6 cellular contexts compared by ENCODE assay signal in genomic region chr12:94531196-94531720, GRCh38.
"Had no signal": no experiment of that assay in that cellular context is flagged by ENCODE, and none has a peak within 500 bp of the region (broad histone marks: within the 10 kb centered on the region; RNA-seq: fewer than 3 reads in every experiment).

No MANE protein-coding gene starts in this region.

- DNase-seq: IMR-90, KBM-7, KG1 had no signal

- H3K27ac ChIP-seq: HL-60 had no signal

- H3K4me3 ChIP-seq: K562 had no signal

- ATAC-seq: HepG2, K562 had no signal
